In genomic region chr11:119752946-119753345, GRCh38 we compare ENCODE assay signal across 19 cellular contexts. TPM values are rescaled to one million over a fixed set of nuclear protein-coding genes. Genes with fewer than 3 reads are reported as not detected.
DNase-seq lines count a peak whose midpoint lies in the region; ATAC-seq, FAIRE-seq and TF ChIP-seq lines count a peak whose summit lies in the region.
"Had no signal": no experiment of that assay in that cellular context is flagged by ENCODE, and none has a peak within 500 bp of the region (broad histone marks: within the 10 kb centered on the region; RNA-seq: fewer than 3 reads in every experiment).

No MANE protein-coding gene starts in this region.

- ATAC-seq in pancreas (peak; percentile 23 to 46 (median 37)), GM23338 (no peak)
- ATAC-seq: gastrocnemius medialis, HCT116 had no signal

- DNase-seq in MG63 (peak; percentile 53), dorsolateral prefrontal cortex (peak in 3 of 10 donors; percentile 27 to 72 (median 54)), pancreas (no peak), SKM-1 treated with dmso at 0.1 percent for 144 hours (lab: John Stamatoyannopoulos, UW; ENCODE audit: unreplicated experiment) (no peak), GM23338 (ENCODE audit: low spot score) (no peak)
- no peak for DNase-seq in stimulated activated CD4-positive, alpha-beta T cell treated with anti-CD3 and anti-CD28 coated beads, Interleukin-2, amount 100 ng/mL, for 24 hours
- DNase-seq: activated naive CD8-positive, alpha-beta T cell treated with anti-CD3 and anti-CD28 coated beads, Interleukin-2, amount 50 U/mL, for 24 hours; central memory CD4-positive, alpha-beta T cell; erythroblast; gastrocnemius medialis; NCI-H1436; NCI-H526; retina; SIG-M5; stimulated activated naive CD4-positive, alpha-beta T cell treated with Interleukin-2 at 50 U/mL for 16 hours; trophoblast cell had no signal

- H4K20me1 ChIP-seq in GM23338 (replicated peaks; ENCODE audit: insufficient read depth), result no peaks in the 10 kb centered on the region

- no peak for FAIRE-seq in pancreas (lab: Jason Lieb, UNC)

- H3K27me3 ChIP-seq in MG63 (no peaks in the 10 kb centered on the region), dorsolateral prefrontal cortex (peaks cover 0 to 3% (median 0%) of the 10 kb centered on the region in 45 donors), pancreas (no peaks in the 10 kb centered on the region), GM23338 (ENCODE audit: insufficient read depth) (no peaks in the 10 kb centered on the region)
- H3K27me3 ChIP-seq: gastrocnemius medialis had no signal

- no peak overlapping the region for H2AFZ ChIP-seq in GM23338

- no peak overlapping the region for H3K4me3 Mint-ChIP-seq in GM23338
- H3K4me3 Mint-ChIP-seq: activated naive CD8-positive, alpha-beta T cell treated with anti-CD3 and anti-CD28 coated beads, Interleukin-2, amount 50 U/mL, for 24 hours had no signal

- peaks cover 11% of the 10 kb centered on the region for H3K27me3 Mint-ChIP-seq in GM23338 (ENCODE audit: insufficient read depth, low read depth, poor library complexity)

- intact Hi-C loops in dorsolateral prefrontal cortex (cut with DNase I) (no loop called here), pancreas (cut with DNase I) (no loop called here)

- no peaks in the 10 kb centered on the region for H3K36me3 ChIP-seq in MG63
- H3K36me3 ChIP-seq in pancreas, result no peaks in the 10 kb centered on the region
- H3K36me3 ChIP-seq in GM23338 (ENCODE audit: insufficient read depth), result no peaks in the 10 kb centered on the region
- H3K36me3 ChIP-seq: gastrocnemius medialis, neutrophil had no signal

- H3K9me3 Mint-ChIP-seq in GM23338, result no peaks in the 10 kb centered on the region
- H3K9me3 Mint-ChIP-seq: activated naive CD8-positive, alpha-beta T cell treated with anti-CD3 and anti-CD28 coated beads, Interleukin-2, amount 50 U/mL, for 24 hours had no signal

- no peak overlapping the region for H3K4me2 ChIP-seq in GM23338

- TF ChIP-seq CTCF in dorsolateral prefrontal cortex (IDR thresholded peaks at IDR 0.05 in 54 of 56, conservative IDR thresholded peaks at IDR 0.05 in 2 of 56; ENCODE audit: low read depth in 1 of 56, partially characterized antibody in 56 of 56) (no peak), pancreas (IDR thresholded peaks at IDR 0.05) (no peak), GM23338 (conservative IDR thresholded peaks at IDR 0.05; ENCODE audit: low read depth in 2 of 2) (no peak)

- H3K4me1 ChIP-seq in pancreas, result peaks cover 0 to 7% (median 6%) of the 10 kb centered on the region in 3 donors
- H3K4me1 ChIP-seq in GM23338 (ENCODE audit: insufficient read depth), result no peaks in the 10 kb centered on the region
- H3K4me1 ChIP-seq: gastrocnemius medialis had no signal

- no peaks in the 10 kb centered on the region for H3K9me2 ChIP-seq in GM23338 (ENCODE audit: insufficient read depth)

- peaks cover 14% of the 10 kb centered on the region for H3K4me1 Mint-ChIP-seq in GM23338

- no peaks in the 10 kb centered on the region for H3K36me3 Mint-ChIP-seq in GM23338 (ENCODE audit: low read depth)

- no peaks in the 10 kb centered on the region for H3K79me2 ChIP-seq in GM23338 (replicated peaks; ENCODE audit: insufficient read depth)

- H3K9me3 ChIP-seq in MG63 (no peaks in the 10 kb centered on the region), pancreas (no peaks in the 10 kb centered on the region)
- H3K9me3 ChIP-seq: gastrocnemius medialis, neutrophil had no signal

- H3K4me3 ChIP-seq in GM08714 (ENCODE audit: low read length) (peak overlapping the region; percentile 72), MG63 (no peak overlapping the region), dorsolateral prefrontal cortex (no peak overlapping the region), pancreas (no peak overlapping the region), GM23338 (no peak overlapping the region)
- H3K4me3 ChIP-seq: gastrocnemius medialis had no signal

- H3K27ac Mint-ChIP-seq in GM23338, result no peak overlapping the region
- H3K27ac Mint-ChIP-seq: activated naive CD8-positive, alpha-beta T cell treated with anti-CD3 and anti-CD28 coated beads, Interleukin-2, amount 50 U/mL, for 24 hours had no signal

- H3K27ac ChIP-seq in dorsolateral prefrontal cortex (peak overlapping the region in 37 of 59 donors; percentile 8 to 87 (median 51)), pancreas (no peak overlapping the region), GM23338 (ENCODE audit: low read depth) (no peak overlapping the region)
- H3K27ac ChIP-seq: gastrocnemius medialis, neutrophil had no signal

- H3F3A ChIP-seq in GM23338 (replicated peaks; ENCODE audit: low read depth), result no peaks in the 10 kb centered on the region

- WGBS in pancreas, 2 donors, result 29 to 33% methylated on average over 3 of the region's 3 CpGs

TF ChIP-seq in GM23338, 12 proteins besides CTCF, POLR2A, EP300 and RAD21 (continues in another document):
- no peak for TF ChIP-seq CREB1 (CRISPR knock-in tag; IDR thresholded peaks at IDR 0.05; ENCODE audit: low read depth)
- no peak for TF ChIP-seq REST (IDR thresholded peaks at IDR 0.05; ENCODE audit: unreplicated experiment)
- TF ChIP-seq EZH2phosphoT487 (IDR thresholded peaks at IDR 0.05; ENCODE audit: unreplicated experiment), result no peak
- no peak for TF ChIP-seq POLR2AphosphoS5 (IDR thresholded peaks at IDR 0.05; ENCODE audit: low read depth)

RNA-seq across cellular contexts. Expression of gene NECTIN1, which starts 23.9 kb away (rescaled TPM):
- total RNA-seq in MG63 (2014; rRNA removed; shearing (Covaris generic); ENCODE audit: low replicate concordance), result 2.2 and 5.3 TPM in 2 replicates
- total RNA-seq in dorsolateral prefrontal cortex (100 to 1,000 TPM in 6 of 120 experiments, 10 to 100 TPM in 114; 45.3 to 136 (median 78.1) TPM), pancreas (10 to 100 TPM; 14.8 to 24.7 (median 22.2) TPM)
- polyA plus RNA-seq in pancreas (1 to 10 TPM; 7.9 to 8.5 TPM), GM23338 (2016; fragmentation: Nextera tagmentation; extraction: Ambion mirVana) (18.7 and 19.9 TPM in 2 replicates)
- 48.4 and 56.3 TPM in 2 replicates for total RNA-seq in GM23338 (2014; rRNA removed; shearing (Covaris generic))

Comparison
In these comparisons a context has a peak if more than half of its experiments do, and no peak if none do; other contexts are left out.
1. H3K27ac ChIP-seq: peak in dorsolateral prefrontal cortex (37 of 59); none in pancreas (0 of 4) and GM23338 (single experiment).